Comparison of ENCODE assay signal across 8 cellular contexts in the genomic region with DNA sequence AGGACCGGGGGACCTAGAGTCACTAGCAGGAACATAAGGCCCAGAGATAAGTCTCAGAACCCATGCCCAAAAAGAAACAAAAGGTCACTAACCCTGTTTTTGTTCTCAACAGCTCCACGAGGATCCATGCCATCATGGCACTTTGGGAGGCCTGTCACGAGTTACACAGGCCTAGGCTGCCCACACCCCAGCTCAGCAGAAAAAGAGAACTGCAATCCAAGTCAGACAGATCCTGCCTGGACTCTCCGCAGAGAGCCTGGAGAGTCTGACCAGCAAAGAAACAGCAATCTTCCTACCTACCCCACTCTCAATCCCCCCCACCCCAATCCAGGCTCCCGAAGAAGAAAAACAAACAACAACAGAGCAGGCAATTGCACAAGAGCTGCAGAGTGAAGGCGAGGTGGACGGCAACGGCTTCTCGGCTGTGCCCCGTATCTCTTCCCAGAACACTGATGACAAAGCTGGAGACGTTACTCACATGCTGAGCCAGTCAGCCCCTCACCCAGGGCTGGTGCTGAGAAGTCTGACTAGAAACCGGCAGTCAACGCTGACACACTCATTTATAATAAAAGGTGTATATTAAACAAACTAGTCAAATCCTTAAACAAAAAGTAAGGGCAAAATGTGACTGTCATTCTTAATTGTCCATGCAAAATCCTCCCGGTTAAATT.
A peak's percentile ranks its signal among the peaks of the same experiment; 100 is the strongest.
DNase-seq lines count a peak whose midpoint lies in the region; ATAC-seq lines count a peak whose summit lies in the region.

No MANE protein-coding gene starts in this region.

- intact Hi-C loops in left cardiac atrium (cut with DNase I), result loop anchor here in 1 of 2 donors (5.0 kb wide), 1 partner anchor 37 kb away; no protein-coding TSS in a partner anchor

- H3K36me3 Mint-ChIP-seq in activated naive CD8-positive, alpha-beta T cell treated with anti-CD3 and anti-CD28 coated beads, Interleukin-2, amount 50 U/mL, for 24 hours (ENCODE audit: low read depth), result peaks cover 13% of the 10 kb centered on the region

- peaks cover 57% of the 10 kb centered on the region for H3K4me1 Mint-ChIP-seq in activated naive CD8-positive, alpha-beta T cell treated with anti-CD3 and anti-CD28 coated beads, Interleukin-2, amount 50 U/mL, for 24 hours

- H3K27me3 Mint-ChIP-seq in activated naive CD8-positive, alpha-beta T cell treated with anti-CD3 and anti-CD28 coated beads, Interleukin-2, amount 50 U/mL, for 24 hours, result no peaks in the 10 kb centered on the region

- peak overlapping the region; percentile 84 for H3K27ac Mint-ChIP-seq in activated naive CD8-positive, alpha-beta T cell treated with anti-CD3 and anti-CD28 coated beads, Interleukin-2, amount 50 U/mL, for 24 hours

- no peak for ATAC-seq in activated naive CD8-positive, alpha-beta T cell treated with anti-CD3 and anti-CD28 coated beads, Interleukin-2, amount 50 U/mL, for 24 hours
- ATAC-seq in left cardiac atrium (peak; percentile 46 to 84), GM18909 (IDR thresholded peaks at IDR 0.05; ENCODE audit: poor library complexity, unreplicated experiment) (no peak), GM18861 (IDR thresholded peaks at IDR 0.05; ENCODE audit: unreplicated experiment) (no peak)

- DNase-seq in activated T-cell treated with anti-CD3 and anti-CD28 coated beads for 24 hours (ENCODE audit: low read depth) (peak; percentile 16), activated T-cell treated with anti-CD3 and anti-CD28 coated beads for 4 hours (no peak), left cardiac atrium (peak; percentile 78), pulmonary artery endothelial cell (ENCODE audit: low read depth, low spot score) (peak; percentile 58), NCI-H1930 (lab: John Stamatoyannopoulos, UW) (no peak)
- DNase-seq in activated naive CD8-positive, alpha-beta T cell treated with anti-CD3 and anti-CD28 coated beads, Interleukin-2, amount 50 U/mL, for 24 hours, result no peak

- peak overlapping the region; percentile 73 for H3K4me3 Mint-ChIP-seq in activated naive CD8-positive, alpha-beta T cell treated with anti-CD3 and anti-CD28 coated beads, Interleukin-2, amount 50 U/mL, for 24 hours

- no peaks in the 10 kb centered on the region for H3K9me3 Mint-ChIP-seq in activated naive CD8-positive, alpha-beta T cell treated with anti-CD3 and anti-CD28 coated beads, Interleukin-2, amount 50 U/mL, for 24 hours

Comparison
In these comparisons a context has a peak if more than half of its experiments do, and no peak if none do; other contexts are left out.
1. DNase-seq: peak in activated T-cell treated with anti-CD3 and anti-CD28 coated beads for 24 hours (single experiment), left cardiac atrium (single experiment) and pulmonary artery endothelial cell (single experiment); none in activated T-cell treated with anti-CD3 and anti-CD28 coated beads for 4 hours (single experiment), activated naive CD8-positive, alpha-beta T cell treated with anti-CD3 and anti-CD28 coated beads, Interleukin-2, amount 50 U/mL, for 24 hours (single experiment) and NCI-H1930 (0 of 2).
2. ATAC-seq: peak in left cardiac atrium (2 of 2); none in activated naive CD8-positive, alpha-beta T cell treated with anti-CD3 and anti-CD28 coated beads, Interleukin-2, amount 50 U/mL, for 24 hours (single experiment), GM18909 (single experiment) and GM18861 (single experiment).